15 cellular contexts compared by ENCODE assay signal in the genomic region with DNA sequence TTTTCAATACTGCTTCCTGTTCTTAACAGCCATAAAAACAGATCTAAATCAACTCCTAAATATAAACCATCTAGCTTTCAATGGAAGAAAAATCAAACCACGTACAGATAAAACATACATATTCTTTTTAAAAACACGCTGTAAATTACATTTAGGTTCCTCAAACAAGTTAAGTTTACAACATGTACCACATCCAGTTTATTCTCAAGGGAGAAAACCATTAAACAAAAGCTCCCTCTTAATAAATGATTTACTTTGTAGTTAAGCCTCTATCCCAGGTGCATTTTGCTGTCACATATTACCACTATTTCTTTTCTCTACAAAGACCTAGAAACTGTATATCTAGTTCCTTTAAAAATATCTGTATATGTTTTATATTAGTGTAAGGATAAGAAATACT. TPM values are rescaled to one million over a fixed set of nuclear protein-coding genes. Genes with fewer than 3 reads are reported as not detected.
A peak's percentile ranks its signal among the peaks of the same experiment; 100 is the strongest.
DNase-seq lines count a peak whose midpoint lies in the region; ATAC-seq, FAIRE-seq and TF ChIP-seq lines count a peak whose summit lies in the region.
"Had no signal": no experiment of that assay in that cellular context is flagged by ENCODE, and none has a peak within 500 bp of the region (broad histone marks: within the 10 kb centered on the region; RNA-seq: fewer than 3 reads in every experiment).

No MANE protein-coding gene starts in this region.

- H3K27ac Mint-ChIP-seq in activated naive CD8-positive, alpha-beta T cell treated with anti-CD3 and anti-CD28 coated beads, Interleukin-2, amount 10 ng/mL, durations not matched to agents 7 days and 5 days, result no peak overlapping the region
- no peak overlapping the region for H3K27ac Mint-ChIP-seq in activated naive CD8-positive, alpha-beta T cell treated with anti-CD3 and anti-CD28 coated beads for 36 hours
- no peak overlapping the region for H3K27ac Mint-ChIP-seq in neural progenitor cell

- no peak overlapping the region for H3K9ac ChIP-seq in SU-DHL-6 (ENCODE audit: low read length)
- H3K9ac ChIP-seq in keratinocyte (ENCODE audit: control insufficient read depth, extremely low read depth, insufficient read depth, low read length), result no peak overlapping the region
- no peak overlapping the region for H3K9ac ChIP-seq in neural progenitor cell

- DNase-seq in activated naive CD8-positive, alpha-beta T cell treated with anti-CD3 and anti-CD28 coated beads, Interleukin-2, amount 10 ng/mL, durations not matched to agents 7 days and 5 days, result no peak
- no peak for DNase-seq in activated naive CD8-positive, alpha-beta T cell treated with anti-CD3 and anti-CD28 coated beads for 36 hours
- DNase-seq in keratinocyte (ENCODE audit: low read depth, low spot score) (no peak), superior temporal gyrus (ENCODE audit: extremely low spot score) (peak; percentile 47), GM12891 (ENCODE audit: insufficient read length, low spot score) (no peak), HPDE6-E6E7 (ENCODE audit: extremely low spot score) (no peak), neural progenitor cell (ENCODE audit: low spot score) (no peak)
- DNase-seq: activated effector memory CD4-positive, alpha-beta T cell treated with anti-CD3 and anti-CD28 coated beads, Interleukin-2, amount 50 U/mL, for 16 hours; H7; left colon; psoas muscle had no signal

- H3K4me1 ChIP-seq in keratinocyte (ENCODE audit: control insufficient read depth, extremely low read depth, insufficient read depth, low read length) (peaks cover 27% of the 10 kb centered on the region), neural progenitor cell (peaks cover 27% of the 10 kb centered on the region)

- H3K27me3 Mint-ChIP-seq in activated naive CD8-positive, alpha-beta T cell treated with anti-CD3 and anti-CD28 coated beads, Interleukin-2, amount 10 ng/mL, durations not matched to agents 7 days and 5 days, result no peaks in the 10 kb centered on the region
- H3K27me3 Mint-ChIP-seq in activated naive CD8-positive, alpha-beta T cell treated with anti-CD3 and anti-CD28 coated beads for 36 hours, result no peaks in the 10 kb centered on the region
- H3K27me3 Mint-ChIP-seq in neural progenitor cell (ENCODE audit: insufficient read depth, low read depth), result peaks cover 2% of the 10 kb centered on the region

- H4K20me1 ChIP-seq in SU-DHL-6 (ENCODE audit: low read depth, low read length) (peaks cover 5% of the 10 kb centered on the region), keratinocyte (ENCODE audit: control insufficient read depth, extremely low read depth, insufficient read depth, low read length) (peaks cover 12% of the 10 kb centered on the region), neural progenitor cell (ENCODE audit: low read depth) (peaks cover 38% of the 10 kb centered on the region)

- POLR2A ChIA-PET in activated naive CD8-positive, alpha-beta T cell treated with anti-CD3 and anti-CD28 coated beads, Interleukin-2, amount 10 ng/mL, durations not matched to agents 7 days and 5 days (lab: Charles Lee), result interaction anchor here (1.3 kb wide), 1 partner anchor 35 kb away, joined by 6 read pairs; the partner anchor contains the start of gene RIOX1

- no peaks in the 10 kb centered on the region for H3K27me3 ChIP-seq in SU-DHL-6 (ENCODE audit: low read length)
- H3K27me3 ChIP-seq in keratinocyte (ENCODE audit: control insufficient read depth, extremely low read depth, insufficient read depth, low read length), result no peaks in the 10 kb centered on the region
- H3K27me3 ChIP-seq in neural progenitor cell, result no peaks in the 10 kb centered on the region
- H3K27me3 ChIP-seq: gastroesophageal sphincter, suprapubic skin had no signal

- TF ChIP-seq CTCF in SU-DHL-6 (IDR thresholded peaks at IDR 0.05; ENCODE audit: insufficient read depth, low read length, poor library complexity, severe bottlenecking) (no peak), keratinocyte (optimal IDR thresholded peaks at IDR 0.05 in 1 of 3, IDR thresholded peaks at IDR 0.05 in 1 of 3, conservative IDR thresholded peaks at IDR 0.05 in 1 of 3; ENCODE audit: extremely low read depth in 1 of 3, insufficient read depth in 2 of 3, low read length in 3 of 3) (no peak), neural progenitor cell (IDR thresholded peaks at IDR 0.05) (no peak)

- peaks cover 3% of the 10 kb centered on the region for H3K36me3 Mint-ChIP-seq in activated naive CD8-positive, alpha-beta T cell treated with anti-CD3 and anti-CD28 coated beads, Interleukin-2, amount 10 ng/mL, durations not matched to agents 7 days and 5 days
- no peaks in the 10 kb centered on the region for H3K36me3 Mint-ChIP-seq in activated naive CD8-positive, alpha-beta T cell treated with anti-CD3 and anti-CD28 coated beads for 36 hours
- H3K36me3 Mint-ChIP-seq in neural progenitor cell, result peaks cover 2% of the 10 kb centered on the region

- peaks cover 2% of the 10 kb centered on the region for H3K9me1 ChIP-seq in keratinocyte (ENCODE audit: control insufficient read depth, extremely low read depth, insufficient read depth, low read length)

- H3K9me3 ChIP-seq in SU-DHL-6 (ENCODE audit: insufficient read depth, low read length) (no peaks in the 10 kb centered on the region), keratinocyte (ENCODE audit: control insufficient read depth, low read depth, low read length) (no peaks in the 10 kb centered on the region), neural progenitor cell (ENCODE audit: low read depth) (no peaks in the 10 kb centered on the region)
- H3K9me3 ChIP-seq: gastroesophageal sphincter, psoas muscle, suprapubic skin had no signal

- TF ChIP-seq POLR2A in GM12891 (IDR thresholded peaks at IDR 0.05; ENCODE audit: low read depth, low read length), result no peak

- peaks cover 18% of the 10 kb centered on the region; the same call in 1 of the 2 replicates for H3K79me2 ChIP-seq in SU-DHL-6 (ENCODE audit: insufficient read depth, low read length)
- peaks cover 77% of the 10 kb centered on the region for H3K79me2 ChIP-seq in keratinocyte (ENCODE audit: control insufficient read depth, insufficient read depth, low read length)
- peaks cover 78% of the 10 kb centered on the region for H3K79me2 ChIP-seq in neural progenitor cell (ENCODE audit: low read depth)

- no peaks in the 10 kb centered on the region for H3K9me3 Mint-ChIP-seq in activated naive CD8-positive, alpha-beta T cell treated with anti-CD3 and anti-CD28 coated beads, Interleukin-2, amount 10 ng/mL, durations not matched to agents 7 days and 5 days
- no peaks in the 10 kb centered on the region for H3K9me3 Mint-ChIP-seq in activated naive CD8-positive, alpha-beta T cell treated with anti-CD3 and anti-CD28 coated beads for 36 hours
- no peaks in the 10 kb centered on the region for H3K9me3 Mint-ChIP-seq in neural progenitor cell

- ATAC-seq in activated naive CD8-positive, alpha-beta T cell treated with anti-CD3 and anti-CD28 coated beads, Interleukin-2, amount 10 ng/mL, durations not matched to agents 7 days and 5 days (ENCODE audit: low read depth), result no peak
- ATAC-seq: gastroesophageal sphincter, left colon, psoas muscle had no signal

- H3K4me2 ChIP-seq in SU-DHL-6 (ENCODE audit: low read depth, low read length, poor library complexity, severe bottlenecking), result peak overlapping the region; percentile 21
- H3K4me2 ChIP-seq in keratinocyte (ENCODE audit: control insufficient read depth, extremely low read depth, insufficient read depth, low read depth, low read length), result peak overlapping the region; percentile 50
- no peak overlapping the region for H3K4me2 ChIP-seq in neural progenitor cell

- H3K27ac ChIP-seq in SU-DHL-6 (ENCODE audit: low read depth, low read length) (no peak overlapping the region), keratinocyte (ENCODE audit: control insufficient read depth, insufficient read depth, low read length) (peak overlapping the region; percentile 19), neural progenitor cell (no peak overlapping the region)
- H3K27ac ChIP-seq: gastroesophageal sphincter, psoas muscle, suprapubic skin had no signal

- FAIRE-seq in keratinocyte (lab: Jason Lieb, UNC) (no peak), GM12891 (lab: Jason Lieb, UNC) (no peak)
- FAIRE-seq: colon had no signal

- H3K4me1 Mint-ChIP-seq in activated naive CD8-positive, alpha-beta T cell treated with anti-CD3 and anti-CD28 coated beads, Interleukin-2, amount 10 ng/mL, durations not matched to agents 7 days and 5 days, result peaks cover 37% of the 10 kb centered on the region
- peaks cover 34% of the 10 kb centered on the region for H3K4me1 Mint-ChIP-seq in activated naive CD8-positive, alpha-beta T cell treated with anti-CD3 and anti-CD28 coated beads for 36 hours
- H3K4me1 Mint-ChIP-seq in neural progenitor cell, result peaks cover 22% of the 10 kb centered on the region

- dilution Hi-C loops in keratinocyte (cut with MboI; ENCODE audit: extremely low pct_ligation_motif_present, low sequenced_read_pairs), result no loop called here

- peak overlapping the region; percentile 37 for H3K4me3 Mint-ChIP-seq in activated naive CD8-positive, alpha-beta T cell treated with anti-CD3 and anti-CD28 coated beads, Interleukin-2, amount 10 ng/mL, durations not matched to agents 7 days and 5 days
- no peak overlapping the region for H3K4me3 Mint-ChIP-seq in activated naive CD8-positive, alpha-beta T cell treated with anti-CD3 and anti-CD28 coated beads for 36 hours
- no peak overlapping the region for H3K4me3 Mint-ChIP-seq in neural progenitor cell

- no peak overlapping the region for H3K4me3 ChIP-seq in SU-DHL-6 (ENCODE audit: insufficient read depth, low read length, poor library complexity, severe bottlenecking)
- H3K4me3 ChIP-seq in keratinocyte (ENCODE audit: control insufficient read depth in 2 of 3, extremely low read depth in 1 of 3, insufficient read depth in 2 of 3, low read depth in 1 of 3, low read length in 3 of 3), result no peak overlapping the region
- H3K4me3 ChIP-seq in neural progenitor cell, result no peak overlapping the region
- H3K4me3 ChIP-seq: gastroesophageal sphincter, psoas muscle, suprapubic skin had no signal

- no peaks in the 10 kb centered on the region for H3K9me2 ChIP-seq in SU-DHL-6 (replicated peaks; ENCODE audit: insufficient read depth, low read length)

- H3F3A ChIP-seq in SU-DHL-6 (ENCODE audit: insufficient read depth) (peaks cover 23% of the 10 kb centered on the region), neural progenitor cell (ENCODE audit: low read depth) (peaks cover 13% of the 10 kb centered on the region)

- H3K36me3 ChIP-seq in SU-DHL-6 (ENCODE audit: low read length) (no peaks in the 10 kb centered on the region), keratinocyte (ENCODE audit: control insufficient read depth in 2 of 2, extremely low read depth in 1 of 2, insufficient read depth in 2 of 2, low read length in 2 of 2) (peaks cover 0 to 5% of the 10 kb centered on the region in 2 experiments), neural progenitor cell (no peaks in the 10 kb centered on the region)
- H3K36me3 ChIP-seq: gastroesophageal sphincter, suprapubic skin had no signal

- H2AFZ ChIP-seq in SU-DHL-6 (ENCODE audit: low read depth, low read length, severe bottlenecking) (no peak overlapping the region), keratinocyte (ENCODE audit: control insufficient read depth, low read length) (no peak overlapping the region), neural progenitor cell (replicated peaks) (no peak overlapping the region)

RNA-seq across cellular contexts. Expression of gene NUMB, which starts 3.1 kb away (rescaled TPM):
- total RNA-seq in activated naive CD8-positive, alpha-beta T cell treated with anti-CD3 and anti-CD28 coated beads, Interleukin-2, amount 10 ng/mL, durations not matched to agents 7 days and 5 days, result 10 to 100 TPM; 47.5 to 50.3 TPM
- total RNA-seq in activated naive CD8-positive, alpha-beta T cell treated with anti-CD3 and anti-CD28 coated beads for 36 hours, result 10 to 100 TPM; 27.3 to 32.4 TPM
- 108 to 122 TPM (median 110 TPM) in 3 replicates for polyA plus RNA-seq in keratinocyte
- polyA plus RNA-seq in keratinocyte (2011; ENCODE audit: low read depth), result 94.0 TPM
- 113 and 151 TPM in 2 replicates for polyA plus RNA-seq in keratinocyte (2011; cell fraction: cytosol; rRNA removed)
- polyA plus RNA-seq in keratinocyte (2011; cell fraction: nucleus; rRNA removed), result 211 and 247 TPM in 2 replicates
- 49.6 and 60.8 TPM in 2 replicates for polyA plus RNA-seq in keratinocyte (2012; ENCODE audit: low replicate concordance)
- polyA minus RNA-seq in keratinocyte, result 173 to 196 TPM (median 180 TPM) in 3 replicates
- polyA minus RNA-seq in keratinocyte (2011; cell fraction: cytosol; rRNA and poly(A)+ RNA removed), result 86.5 TPM
- polyA minus RNA-seq in keratinocyte (2011; cell fraction: nucleus; rRNA and poly(A)+ RNA removed), result 117 and 194 TPM in 2 replicates
- polyA plus RNA-seq in GM12891 (2012; ENCODE audit: low read depth, missing spikeins), result 25.7 TPM
- 33.5 and 37.2 TPM in 2 replicates for total RNA-seq in neural progenitor cell (ENCODE audit: low replicate concordance)

RNA-seq across cellular contexts. Expression of gene RIOX1, which starts 35.4 kb away (rescaled TPM):
- 10 to 100 TPM; 22.2 to 23.9 TPM for total RNA-seq in activated naive CD8-positive, alpha-beta T cell treated with anti-CD3 and anti-CD28 coated beads, Interleukin-2, amount 10 ng/mL, durations not matched to agents 7 days and 5 days
- total RNA-seq in activated naive CD8-positive, alpha-beta T cell treated with anti-CD3 and anti-CD28 coated beads for 36 hours, result 10 to 100 TPM; 20.9 to 22.2 TPM
- 7.7 to 12.5 TPM (median 9.2 TPM) in 3 replicates for polyA plus RNA-seq in keratinocyte
- 0.46 TPM for polyA plus RNA-seq in keratinocyte (2011; ENCODE audit: low read depth)
- polyA plus RNA-seq in keratinocyte (2011; cell fraction: cytosol; rRNA removed), result 5.6 and 7.2 TPM in 2 replicates
- polyA plus RNA-seq in keratinocyte (2011; cell fraction: nucleus; rRNA removed), result 6.7 and 8.9 TPM in 2 replicates
- 4.7 and 14.0 TPM in 2 replicates for polyA plus RNA-seq in keratinocyte (2012; ENCODE audit: low replicate concordance)
- 9.0 to 13.8 TPM (median 12.2 TPM) in 3 replicates for polyA minus RNA-seq in keratinocyte
- 18.0 TPM for polyA minus RNA-seq in keratinocyte (2011; cell fraction: cytosol; rRNA and poly(A)+ RNA removed)
- 11.9 and 12.7 TPM in 2 replicates for polyA minus RNA-seq in keratinocyte (2011; cell fraction: nucleus; rRNA and poly(A)+ RNA removed)
- polyA plus RNA-seq in GM12891 (2012; ENCODE audit: low read depth, missing spikeins), result 14.3 TPM
- total RNA-seq in neural progenitor cell (ENCODE audit: low replicate concordance), result 14.9 and 28.8 TPM in 2 replicates
